ENCODE assay signal across 1 cellular context in the genomic region with DNA sequence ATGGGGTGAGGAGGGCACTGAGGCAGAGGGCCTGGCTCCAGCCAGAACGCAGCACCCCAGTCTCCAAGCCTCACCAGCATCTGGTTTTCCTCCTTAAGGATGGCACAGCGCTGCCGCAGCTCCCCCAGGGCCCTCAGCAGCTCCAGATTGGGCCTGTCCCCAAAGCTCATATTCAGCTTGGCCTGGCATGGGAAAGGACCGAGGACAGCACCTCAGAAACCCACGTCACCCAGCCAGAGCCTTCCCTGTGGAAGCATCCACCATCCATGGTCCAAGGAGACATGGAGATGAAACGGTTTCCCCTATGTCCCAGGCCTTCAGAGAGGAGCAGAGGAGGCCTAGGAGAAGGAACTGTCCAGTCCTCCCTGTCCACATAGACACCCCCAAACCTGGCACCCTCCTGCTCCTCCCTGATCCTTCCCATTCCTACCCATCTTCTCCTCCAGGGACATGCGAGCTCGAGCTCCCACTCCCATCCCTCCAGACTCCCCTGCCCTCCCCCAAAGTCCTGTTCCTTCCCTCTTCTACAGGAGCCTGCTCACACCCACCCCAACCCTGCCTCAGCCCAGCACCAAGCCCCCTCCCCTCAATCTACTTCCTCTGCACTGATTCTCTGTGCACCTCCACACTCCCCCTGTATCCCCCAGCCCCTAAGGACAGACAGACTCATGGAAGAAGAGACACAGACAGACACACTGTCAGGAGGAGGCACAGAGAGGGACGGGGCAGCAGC.
TF ChIP-seq lines count a peak whose summit lies in the region.

No MANE protein-coding gene starts in this region.

TF ChIP-seq in GM12878, 131 proteins besides CTCF, POLR2A, EP300 and RAD21:
- TF ChIP-seq RAD51 (IDR thresholded peaks at IDR 0.05) (no peak), EED (IDR thresholded peaks at IDR 0.05; ENCODE audit: low read depth) (no peak), POU2F2 (IDR thresholded peaks at IDR 0.05; ENCODE audit: borderline replicate concordance, low read depth, low read length) (peak; percentile 49; the same call in 2 of the 3 replicates), ESRRA (IDR thresholded peaks at IDR 0.05; ENCODE audit: low read length) (no peak), PML (IDR thresholded peaks at IDR 0.05; ENCODE audit: low read length) (no peak), ZNF217 (IDR thresholded peaks at IDR 0.05) (no peak), ZNF24 (IDR thresholded peaks at IDR 0.05) (no peak), TARDBP (IDR thresholded peaks at IDR 0.05; ENCODE audit: borderline replicate concordance) (0 out of 2 replicates have a peak, but pooled peaks have one; percentile 40), STAT3 (IDR thresholded peaks at IDR 0.05; ENCODE audit: low read depth, low read length) (no peak)
- TF ChIP-seq, protein P1, sequence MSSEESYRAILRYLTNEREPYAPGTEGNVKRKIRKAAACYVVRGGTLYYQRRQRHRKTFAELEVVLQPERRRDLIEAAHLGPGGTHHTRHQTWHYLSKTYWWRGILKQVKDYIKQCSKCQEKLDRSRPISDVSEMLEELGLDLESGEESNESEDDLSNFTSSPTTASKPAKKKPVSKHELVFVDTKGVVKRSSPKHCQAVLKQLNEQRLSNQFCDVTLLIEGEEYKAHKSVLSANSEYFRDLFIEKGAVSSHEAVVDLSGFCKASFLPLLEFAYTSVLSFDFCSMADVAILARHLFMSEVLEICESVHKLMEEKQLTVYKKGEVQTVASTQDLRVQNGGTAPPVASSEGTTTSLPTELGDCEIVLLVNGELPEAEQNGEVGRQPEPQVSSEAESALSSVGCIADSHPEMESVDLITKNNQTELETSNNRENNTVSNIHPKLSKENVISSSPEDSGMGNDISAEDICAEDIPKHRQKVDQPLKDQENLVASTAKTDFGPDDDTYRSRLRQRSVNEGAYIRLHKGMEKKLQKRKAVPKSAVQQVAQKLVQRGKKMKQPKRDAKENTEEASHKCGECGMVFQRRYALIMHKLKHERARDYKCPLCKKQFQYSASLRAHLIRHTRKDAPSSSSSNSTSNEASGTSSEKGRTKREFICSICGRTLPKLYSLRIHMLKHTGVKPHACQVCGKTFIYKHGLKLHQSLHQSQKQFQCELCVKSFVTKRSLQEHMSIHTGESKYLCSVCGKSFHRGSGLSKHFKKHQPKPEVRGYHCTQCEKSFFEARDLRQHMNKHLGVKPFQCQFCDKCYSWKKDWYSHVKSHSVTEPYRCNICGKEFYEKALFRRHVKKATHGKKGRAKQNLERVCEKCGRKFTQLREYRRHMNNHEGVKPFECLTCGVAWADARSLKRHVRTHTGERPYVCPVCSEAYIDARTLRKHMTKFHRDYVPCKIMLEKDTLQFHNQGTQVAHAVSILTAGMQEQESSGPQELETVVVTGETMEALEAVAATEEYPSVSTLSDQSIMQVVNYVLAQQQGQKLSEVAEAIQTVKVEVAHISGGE (CRISPR knock-in tag; IDR thresholded peaks at IDR 0.05) = peak; percentile 19; the same call in 1 of the 2 replicates
- TF ChIP-seq, protein P2, sequence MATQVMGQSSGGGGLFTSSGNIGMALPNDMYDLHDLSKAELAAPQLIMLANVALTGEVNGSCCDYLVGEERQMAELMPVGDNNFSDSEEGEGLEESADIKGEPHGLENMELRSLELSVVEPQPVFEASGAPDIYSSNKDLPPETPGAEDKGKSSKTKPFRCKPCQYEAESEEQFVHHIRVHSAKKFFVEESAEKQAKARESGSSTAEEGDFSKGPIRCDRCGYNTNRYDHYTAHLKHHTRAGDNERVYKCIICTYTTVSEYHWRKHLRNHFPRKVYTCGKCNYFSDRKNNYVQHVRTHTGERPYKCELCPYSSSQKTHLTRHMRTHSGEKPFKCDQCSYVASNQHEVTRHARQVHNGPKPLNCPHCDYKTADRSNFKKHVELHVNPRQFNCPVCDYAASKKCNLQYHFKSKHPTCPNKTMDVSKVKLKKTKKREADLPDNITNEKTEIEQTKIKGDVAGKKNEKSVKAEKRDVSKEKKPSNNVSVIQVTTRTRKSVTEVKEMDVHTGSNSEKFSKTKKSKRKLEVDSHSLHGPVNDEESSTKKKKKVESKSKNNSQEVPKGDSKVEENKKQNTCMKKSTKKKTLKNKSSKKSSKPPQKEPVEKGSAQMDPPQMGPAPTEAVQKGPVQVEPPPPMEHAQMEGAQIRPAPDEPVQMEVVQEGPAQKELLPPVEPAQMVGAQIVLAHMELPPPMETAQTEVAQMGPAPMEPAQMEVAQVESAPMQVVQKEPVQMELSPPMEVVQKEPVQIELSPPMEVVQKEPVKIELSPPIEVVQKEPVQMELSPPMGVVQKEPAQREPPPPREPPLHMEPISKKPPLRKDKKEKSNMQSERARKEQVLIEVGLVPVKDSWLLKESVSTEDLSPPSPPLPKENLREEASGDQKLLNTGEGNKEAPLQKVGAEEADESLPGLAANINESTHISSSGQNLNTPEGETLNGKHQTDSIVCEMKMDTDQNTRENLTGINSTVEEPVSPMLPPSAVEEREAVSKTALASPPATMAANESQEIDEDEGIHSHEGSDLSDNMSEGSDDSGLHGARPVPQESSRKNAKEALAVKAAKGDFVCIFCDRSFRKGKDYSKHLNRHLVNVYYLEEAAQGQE (IDR thresholded peaks at IDR 0.05; ENCODE audit: low read depth, low read length) = no peak
- TF ChIP-seq, protein P3, sequence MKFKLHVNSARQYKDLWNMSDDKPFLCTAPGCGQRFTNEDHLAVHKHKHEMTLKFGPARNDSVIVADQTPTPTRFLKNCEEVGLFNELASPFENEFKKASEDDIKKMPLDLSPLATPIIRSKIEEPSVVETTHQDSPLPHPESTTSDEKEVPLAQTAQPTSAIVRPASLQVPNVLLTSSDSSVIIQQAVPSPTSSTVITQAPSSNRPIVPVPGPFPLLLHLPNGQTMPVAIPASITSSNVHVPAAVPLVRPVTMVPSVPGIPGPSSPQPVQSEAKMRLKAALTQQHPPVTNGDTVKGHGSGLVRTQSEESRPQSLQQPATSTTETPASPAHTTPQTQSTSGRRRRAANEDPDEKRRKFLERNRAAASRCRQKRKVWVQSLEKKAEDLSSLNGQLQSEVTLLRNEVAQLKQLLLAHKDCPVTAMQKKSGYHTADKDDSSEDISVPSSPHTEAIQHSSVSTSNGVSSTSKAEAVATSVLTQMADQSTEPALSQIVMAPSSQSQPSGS (IDR thresholded peaks at IDR 0.05; ENCODE audit: low read length) = no peak
